ENCODE assay signal across 1 cellular context in genomic region chr19:35318679-35319448, GRCh38.
A peak's percentile ranks its signal among the peaks of the same experiment; 100 is the strongest.
TF ChIP-seq lines count a peak whose summit lies in the region.

No MANE protein-coding gene starts in this region.

TF ChIP-seq in K562, 482 proteins besides CTCF, POLR2A, EP300 and RAD21 (continued from another document):
- TF ChIP-seq NFIC (IDR thresholded peaks at IDR 0.05) (peak; percentile 92), HDAC8 (tag; IDR thresholded peaks at IDR 0.05) (no peak; the same call in 1 of the 2 replicates), SAP30 (IDR thresholded peaks at IDR 0.05; ENCODE audit: borderline replicate concordance, insufficient read depth, low read depth, low read length, poor library complexity, severe bottlenecking) (no peak), ZNF449 (CRISPR knock-in tag; IDR thresholded peaks at IDR 0.05) (no peak), GTF2B (IDR thresholded peaks at IDR 0.05; ENCODE audit: extremely low read depth, insufficient read length) (no peak), NRF1 (conservative IDR thresholded peaks at IDR 0.05 in 1 of 2, IDR thresholded peaks at IDR 0.05 in 1 of 2) (0 out of 4 replicates have a peak, but pooled peaks of 1 of the 2 experiments have one; percentile 11), KDM4B (IDR thresholded peaks at IDR 0.05; ENCODE audit: borderline replicate concordance in 2 of 2, low read depth in 1 of 2) (no peak), ATF3 (IDR thresholded peaks at IDR 0.05) (peak; percentile 63), ATF3 (CRISPR knock-in tag; conservative IDR thresholded peaks at IDR 0.05) (no peak), RREB1 (CRISPR knock-in tag; IDR thresholded peaks at IDR 0.05) (0 out of 2 replicates have a peak, but pooled peaks have one; percentile 48), ZNF431 (CRISPR knock-in tag; IDR thresholded peaks at IDR 0.05) (peak; percentile 54; the same call in 1 of the 2 replicates), HNRNPK (IDR thresholded peaks at IDR 0.05; ENCODE audit: low read depth, low read length, poor library complexity, severe bottlenecking) (no peak), ZKSCAN8 (CRISPR knock-in tag; IDR thresholded peaks at IDR 0.05) (peak; percentile 69; the same call in 1 of the 2 replicates), JUND (IDR thresholded peaks at IDR 0.05; ENCODE audit: borderline replicate concordance, low read depth, low read length) (peak; percentile 65; the same call in 1 of the 2 replicates), JUND (tag; IDR thresholded peaks at IDR 0.05; ENCODE audit: borderline replicate concordance, low read depth, low read length) (0 out of 3 replicates have a peak, but pooled peaks have one; percentile 28), SMAD1 (IDR thresholded peaks at IDR 0.05; ENCODE audit: low read depth, low read length, partially characterized antibody) (no peak), CC2D1A (IDR thresholded peaks at IDR 0.05) (no peak), KLF16 (IDR thresholded peaks at IDR 0.05) (no peak), NEUROD1 (IDR thresholded peaks at IDR 0.05; ENCODE audit: borderline replicate concordance, low read depth, low read length, partially characterized antibody) (peak; percentile 10), RAD51 (IDR thresholded peaks at IDR 0.05; ENCODE audit: borderline replicate concordance, low read depth) (peak; percentile 8; the same call in 1 of the 2 replicates), ZNF589 (CRISPR knock-in tag; IDR thresholded peaks at IDR 0.05; ENCODE audit: low read depth) (peak; percentile 80), ZNF511 (CRISPR knock-in tag; IDR thresholded peaks at IDR 0.05) (peak; percentile 52; the same call in 1 of the 2 replicates), ZNF668 (CRISPR knock-in tag; IDR thresholded peaks at IDR 0.05) (no peak), NR2C1 (IDR thresholded peaks at IDR 0.05) (peak; percentile 60), NR2C1 (tag; IDR thresholded peaks at IDR 0.05) (peak; percentile 67), ZNF134 (CRISPR knock-in tag; conservative IDR thresholded peaks at IDR 0.05) (no peak), ARID1B (IDR thresholded peaks at IDR 0.05) (peak; percentile 33; the same call in 1 of the 2 replicates), FUS (optimal IDR thresholded peaks at IDR 0.05; ENCODE audit: low read depth, low read length) (no peak), ZNF445 (CRISPR knock-in tag; IDR thresholded peaks at IDR 0.05; ENCODE audit: low read depth) (no peak), STAG1 (CRISPR knock-in tag; IDR thresholded peaks at IDR 0.05; ENCODE audit: borderline replicate concordance) (peak; percentile 14; the same call in 1 of the 2 replicates), NFRKB (IDR thresholded peaks at IDR 0.05; ENCODE audit: low read depth) (peak; percentile 52; the same call in 1 of the 2 replicates), ELF2 (CRISPR knock-in tag; IDR thresholded peaks at IDR 0.05) (0 out of 2 replicates have a peak, but pooled peaks have one; percentile 42), KAT8 (IDR thresholded peaks at IDR 0.05; ENCODE audit: low read depth) (no peak), DMBX1 (CRISPR knock-in tag; IDR thresholded peaks at IDR 0.05; ENCODE audit: borderline replicate concordance) (peak; percentile 74; the same call in 1 of the 2 replicates), CEBPG (CRISPR knock-in tag; IDR thresholded peaks at IDR 0.05) (0 out of 2 replicates have a peak, but pooled peaks have one; percentile 12), CEBPG (tag; conservative IDR thresholded peaks at IDR 0.05 in 1 of 2, IDR thresholded peaks at IDR 0.05 in 1 of 2) (no peak), CREB3 (tag; conservative IDR thresholded peaks at IDR 0.05; ENCODE audit: low read depth) (peak; percentile 39; the same call in 1 of the 2 replicates), CXXC5 (CRISPR knock-in tag; IDR thresholded peaks at IDR 0.05) (peak; percentile 64; the same call in 1 of the 2 replicates), RCOR1 (IDR thresholded peaks at IDR 0.05; ENCODE audit: borderline replicate concordance in 1 of 2, low read depth in 2 of 2, low read length in 2 of 2) (peak in 1 of 2 experiments; percentile 9; a peak in 1 of 4 replicates)
- TF ChIP-seq, protein P1, sequence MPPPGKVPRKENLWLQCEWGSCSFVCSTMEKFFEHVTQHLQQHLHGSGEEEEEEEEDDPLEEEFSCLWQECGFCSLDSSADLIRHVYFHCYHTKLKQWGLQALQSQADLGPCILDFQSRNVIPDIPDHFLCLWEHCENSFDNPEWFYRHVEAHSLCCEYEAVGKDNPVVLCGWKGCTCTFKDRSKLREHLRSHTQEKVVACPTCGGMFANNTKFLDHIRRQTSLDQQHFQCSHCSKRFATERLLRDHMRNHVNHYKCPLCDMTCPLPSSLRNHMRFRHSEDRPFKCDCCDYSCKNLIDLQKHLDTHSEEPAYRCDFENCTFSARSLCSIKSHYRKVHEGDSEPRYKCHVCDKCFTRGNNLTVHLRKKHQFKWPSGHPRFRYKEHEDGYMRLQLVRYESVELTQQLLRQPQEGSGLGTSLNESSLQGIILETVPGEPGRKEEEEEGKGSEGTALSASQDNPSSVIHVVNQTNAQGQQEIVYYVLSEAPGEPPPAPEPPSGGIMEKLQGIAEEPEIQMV (tag; conservative IDR thresholded peaks at IDR 0.05; ENCODE audit: low read depth), result 0 out of 2 replicates have a peak, but pooled peaks have one; percentile 9
- TF ChIP-seq, protein P2, sequence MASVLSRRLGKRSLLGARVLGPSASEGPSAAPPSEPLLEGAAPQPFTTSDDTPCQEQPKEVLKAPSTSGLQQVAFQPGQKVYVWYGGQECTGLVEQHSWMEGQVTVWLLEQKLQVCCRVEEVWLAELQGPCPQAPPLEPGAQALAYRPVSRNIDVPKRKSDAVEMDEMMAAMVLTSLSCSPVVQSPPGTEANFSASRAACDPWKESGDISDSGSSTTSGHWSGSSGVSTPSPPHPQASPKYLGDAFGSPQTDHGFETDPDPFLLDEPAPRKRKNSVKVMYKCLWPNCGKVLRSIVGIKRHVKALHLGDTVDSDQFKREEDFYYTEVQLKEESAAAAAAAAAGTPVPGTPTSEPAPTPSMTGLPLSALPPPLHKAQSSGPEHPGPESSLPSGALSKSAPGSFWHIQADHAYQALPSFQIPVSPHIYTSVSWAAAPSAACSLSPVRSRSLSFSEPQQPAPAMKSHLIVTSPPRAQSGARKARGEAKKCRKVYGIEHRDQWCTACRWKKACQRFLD (CRISPR knock-in tag; IDR thresholded peaks at IDR 0.05), result peak; percentile 89
- TF ChIP-seq, protein P3, sequence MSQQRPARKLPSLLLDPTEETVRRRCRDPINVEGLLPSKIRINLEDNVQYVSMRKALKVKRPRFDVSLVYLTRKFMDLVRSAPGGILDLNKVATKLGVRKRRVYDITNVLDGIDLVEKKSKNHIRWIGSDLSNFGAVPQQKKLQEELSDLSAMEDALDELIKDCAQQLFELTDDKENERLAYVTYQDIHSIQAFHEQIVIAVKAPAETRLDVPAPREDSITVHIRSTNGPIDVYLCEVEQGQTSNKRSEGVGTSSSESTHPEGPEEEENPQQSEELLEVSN (IDR thresholded peaks at IDR 0.05; ENCODE audit: borderline replicate concordance in 1 of 2, extremely low read depth in 1 of 2, insufficient read depth in 1 of 2, insufficient read length in 1 of 2, low read depth in 1 of 2, low read length in 1 of 2, poor library complexity in 1 of 2, severe bottlenecking in 1 of 2), result peak; percentile 70 to 74
